Comparison of ENCODE assay signal across 9 cellular contexts in genomic region chr5:21810737-21811316, GRCh38.
DNase-seq lines count a peak whose midpoint lies in the region; ATAC-seq and TF ChIP-seq lines count a peak whose summit lies in the region.
"Had no signal": no experiment of that assay in that cellular context is flagged by ENCODE, and none has a peak within 500 bp of the region (broad histone marks: within the 10 kb centered on the region; RNA-seq: fewer than 3 reads in every experiment).

No MANE protein-coding gene starts in this region.

- H2AFZ ChIP-seq in DND-41 (ENCODE audit: low read depth, low read length), result no peak overlapping the region

- H3K56ac ChIP-seq in mesendoderm (ENCODE audit: low read length), result no peak overlapping the region

- H4K5ac ChIP-seq in mesendoderm (ENCODE audit: low read length), result no peak overlapping the region

- no peak overlapping the region for H2BK15ac ChIP-seq in mesendoderm (replicated peaks; ENCODE audit: low read depth)

- no peak overlapping the region for H3K4ac ChIP-seq in mesendoderm (ENCODE audit: low read depth, low read length)

- H3K27me3 ChIP-seq in DND-41 (ENCODE audit: insufficient read depth, low read length, poor library complexity), result no peaks in the 10 kb centered on the region
- no peaks in the 10 kb centered on the region for H3K27me3 ChIP-seq in adrenal gland
- H3K27me3 ChIP-seq in mesendoderm (ENCODE audit: insufficient read depth, low read length, poor library complexity), result no peaks in the 10 kb centered on the region
- H3K27me3 ChIP-seq in right atrium auricular region, result no peaks in the 10 kb centered on the region

- H3K9ac ChIP-seq in DND-41 (ENCODE audit: low read depth, low read length), result no peak overlapping the region
- H3K9ac ChIP-seq in mesendoderm (ENCODE audit: low read length), result no peak overlapping the region

- no peak overlapping the region for H2BK120ac ChIP-seq in mesendoderm (ENCODE audit: low read depth, low read length)

- intact Hi-C loops in adrenal gland (cut with DNase I), result no loop called here
- intact Hi-C loops in mucosa of descending colon (cut with DNase I, micrococcal nuclease), result no loop called here

- H3K18ac ChIP-seq in mesendoderm (ENCODE audit: low read length), result no peak overlapping the region

- H3K79me1 ChIP-seq in mesendoderm (ENCODE audit: low read length), result no peaks in the 10 kb centered on the region

- H3K23ac ChIP-seq in mesendoderm (ENCODE audit: low read length), result no peak overlapping the region

- TF ChIP-seq POLR2A in adrenal gland (IDR thresholded peaks at IDR 0.05), result no peak

- H4K8ac ChIP-seq in mesendoderm (ENCODE audit: low read depth, low read length), result no peak overlapping the region

- H4K20me1 ChIP-seq in DND-41 (ENCODE audit: insufficient read depth, low read length), result no peaks in the 10 kb centered on the region

- no peak overlapping the region for H2AK5ac ChIP-seq in mesendoderm (ENCODE audit: low read length)

- H3K4me3 ChIP-seq in DND-41 (ENCODE audit: low read depth in 1 of 2, low read length in 2 of 2) (no peak overlapping the region), adrenal gland (no peak overlapping the region), mesendoderm (ENCODE audit: low read length) (no peak overlapping the region), mucosa of descending colon (no peak overlapping the region), right atrium auricular region (no peak overlapping the region)

- no peaks in the 10 kb centered on the region for H3K9me3 ChIP-seq in DND-41 (ENCODE audit: insufficient read depth, low read length, severe bottlenecking)
- H3K9me3 ChIP-seq in adrenal gland (replicated peaks in 1 of 3), result no peaks in the 10 kb centered on the region
- no peaks in the 10 kb centered on the region for H3K9me3 ChIP-seq in mucosa of descending colon
- H3K9me3 ChIP-seq in right atrium auricular region, result no peaks in the 10 kb centered on the region

- H2BK5ac ChIP-seq in mesendoderm (ENCODE audit: low read length), result no peak overlapping the region

- H3K4me1 ChIP-seq in DND-41 (ENCODE audit: insufficient read depth, low read length), result no peaks in the 10 kb centered on the region
- no peaks in the 10 kb centered on the region for H3K4me1 ChIP-seq in adrenal gland (replicated peaks in 1 of 2)
- no peaks in the 10 kb centered on the region for H3K4me1 ChIP-seq in mesendoderm (ENCODE audit: control insufficient read depth, low read depth, low read length)
- no peaks in the 10 kb centered on the region for H3K4me1 ChIP-seq in mucosa of descending colon (ENCODE audit: low read depth)
- no peaks in the 10 kb centered on the region for H3K4me1 ChIP-seq in right atrium auricular region

- H3K79me2 ChIP-seq in DND-41 (ENCODE audit: insufficient read depth, low read length), result no peaks in the 10 kb centered on the region
- no peaks in the 10 kb centered on the region for H3K79me2 ChIP-seq in mesendoderm (ENCODE audit: control insufficient read depth, insufficient read depth, low read length)

- 9 to 15% (median 13%) methylated on average over 5 of the region's 5 CpGs for WGBS in adrenal gland, 4 donors
- no CpG with 5 or more reads among the region's 5 CpGs for WGBS in mesendoderm (ENCODE audit: extremely low coverage, insufficient coverage, low lambda C conversion rate)

- H3K4me2 ChIP-seq in DND-41 (ENCODE audit: insufficient read depth, low read length) (no peak overlapping the region), mesendoderm (ENCODE audit: low read length) (no peak overlapping the region)

- H3K27ac ChIP-seq in DND-41 (ENCODE audit: low read length), result no peak overlapping the region
- no peak overlapping the region for H3K27ac ChIP-seq in adrenal gland
- H3K27ac ChIP-seq in mesendoderm (ENCODE audit: low read depth, low read length), result no peak overlapping the region
- H3K27ac ChIP-seq in right atrium auricular region, result no peak overlapping the region

- no peak for ATAC-seq in DND-41 (ENCODE audit: insufficient read depth, low read depth)
- ATAC-seq in mucosa of descending colon, result no peak
- ATAC-seq: effector memory CD8-positive, alpha-beta T cell had no signal

- TF ChIP-seq CTCF in DND-41 (IDR thresholded peaks at IDR 0.05; ENCODE audit: borderline replicate concordance, extremely low read depth, low read length, poor library complexity, severe bottlenecking), result peak; percentile 54
- TF ChIP-seq CTCF in adrenal gland (IDR thresholded peaks at IDR 0.05), result peak; percentile 26 to 59 (median 50)
- TF ChIP-seq CTCF in mucosa of descending colon (IDR thresholded peaks at IDR 0.05), result no peak
- peak in 1 of 2 donors; percentile 59 for TF ChIP-seq CTCF in right atrium auricular region (IDR thresholded peaks at IDR 0.05)

- H3K36me3 ChIP-seq in DND-41 (ENCODE audit: insufficient read depth, low read length) (no peaks in the 10 kb centered on the region), adrenal gland (replicated peaks in 1 of 2) (no peaks in the 10 kb centered on the region), mesendoderm (ENCODE audit: control insufficient read depth, insufficient read depth, low read length) (no peaks in the 10 kb centered on the region), mucosa of descending colon (ENCODE audit: low read depth) (no peaks in the 10 kb centered on the region), right atrium auricular region (no peaks in the 10 kb centered on the region)

- DNase-seq in DND-41 (no peak), Kasumi-1 (lab: John Stamatoyannopoulos, UW) (peak; percentile 30 to 39), adrenal gland (no peak), mesendoderm (peak; percentile 19), mucosa of descending colon (no peak), right atrium auricular region (ENCODE audit: low spot score) (no peak)
- no peak for DNase-seq in effector CD4-positive, alpha-beta T cell
- no peak for DNase-seq in activated CD4-positive, alpha-beta T cell treated with anti-CD3 and anti-CD28 coated beads, Interleukin-2, amount 50 U/mL, for 48 hours
- DNase-seq: effector memory CD8-positive, alpha-beta T cell had no signal

Comparison
In these comparisons a context has a peak if more than half of its experiments do, and no peak if none do; other contexts are left out.
1. DNase-seq: peak in Kasumi-1 (2 of 2) and mesendoderm (single experiment); none in DND-41 (single experiment), adrenal gland (0 of 7), mucosa of descending colon (0 of 3), effector CD4-positive, alpha-beta T cell (single experiment), right atrium auricular region (single experiment) and activated CD4-positive, alpha-beta T cell treated with anti-CD3 and anti-CD28 coated beads, Interleukin-2, amount 50 U/mL, for 48 hours (0 of 2).